19 cellular contexts compared by ENCODE assay signal in the genomic region with DNA sequence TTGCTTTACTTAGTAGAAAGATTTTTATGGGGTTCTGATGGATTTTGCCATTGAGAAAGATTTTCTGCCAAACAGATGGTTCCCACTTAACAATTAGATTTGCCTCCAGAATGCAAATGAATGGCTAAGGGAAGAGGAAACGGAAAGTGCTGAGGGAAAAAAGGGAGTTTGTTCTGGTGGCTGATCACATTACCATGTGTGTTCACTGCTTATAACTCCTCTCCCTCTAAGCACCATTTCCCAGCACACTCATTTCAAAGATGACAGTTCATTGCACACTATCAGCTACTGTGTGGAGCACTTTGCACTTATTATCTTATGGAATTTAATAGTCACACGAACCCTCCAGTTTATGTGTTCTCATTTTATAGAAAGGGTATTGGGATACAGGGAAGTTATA.
DNase-seq lines count a peak whose midpoint lies in the region; FAIRE-seq and TF ChIP-seq lines count a peak whose summit lies in the region.
"Had no signal": no experiment of that assay in that cellular context is flagged by ENCODE, and none has a peak within 500 bp of the region (broad histone marks: within the 10 kb centered on the region; RNA-seq: fewer than 3 reads in every experiment).

No MANE protein-coding gene starts in this region.

- WGBS in small intestine, 3 donors = 11 to 38% (median 15%) methylated on average over 2 of the region's 2 CpGs
- WGBS in trophoblast cell (ENCODE audit: extremely low coverage, insufficient coverage, insufficient read length) = no CpG with 5 or more reads among the region's 2 CpGs
- 25 to 40% (median 26%) methylated on average over 2 of the region's 2 CpGs for WGBS in ovary, 3 donors

- no peak overlapping the region for H4K91ac ChIP-seq in trophoblast cell (ENCODE audit: low read depth, low read length)

- H2BK120ac ChIP-seq in trophoblast cell (ENCODE audit: insufficient read depth, low read length, poor library complexity) = no peak overlapping the region

- intact Hi-C loops in ovary (cut with DNase I) = no loop called here

- peak; percentile 3 for DNase-seq in NCI-H82 (lab: John Stamatoyannopoulos, UW)
- DNase-seq in NCI-H82 treated with DMSO at 0.1 percent for 48 hours (lab: John Stamatoyannopoulos, UW; ENCODE audit: unreplicated experiment) = no peak
- peak; percentile 73 for DNase-seq in SK-N-MC (ENCODE audit: low read depth, low spot score)
- DNase-seq in fibroblast of the aortic adventitia (ENCODE audit: low read depth) = peak; percentile 19
- DNase-seq in small intestine = peak; percentile 63
- DNase-seq in trophoblast cell = no peak
- DNase-seq in ovary = no peak
- no peak for DNase-seq in HPDE6-E6E7 (ENCODE audit: extremely low spot score)
- DNase-seq: activated gamma-delta T cell treated with Interleukin-2 at 50 U/mL for 16 hours; amniotic stem cell; Caco-2; islet precursor cell; mesendoderm; naive thymus-derived CD8-positive, alpha-beta T cell; NCI-H1105 treated with DMSO at 0.1 percent for 48 hours; spleen; T-cell had no signal

- H4K8ac ChIP-seq in trophoblast cell (ENCODE audit: low read depth, low read length) = no peak overlapping the region

- no peak overlapping the region for H3K4me2 ChIP-seq in trophoblast cell (ENCODE audit: low read length)

- H2AFZ ChIP-seq in trophoblast cell (ENCODE audit: insufficient read depth, low read length, poor library complexity) = no peak overlapping the region

- no peak for TF ChIP-seq EP300 in ovary (IDR thresholded peaks at IDR 0.05)

- no peak overlapping the region for H2BK12ac ChIP-seq in trophoblast cell (ENCODE audit: low read length)

- H3K23ac ChIP-seq in trophoblast cell (ENCODE audit: low read length) = no peak overlapping the region

- no peak overlapping the region for H3K18ac ChIP-seq in trophoblast cell (ENCODE audit: low read length)

- FAIRE-seq in small intestine (lab: Jason Lieb, UNC) = no peak
- FAIRE-seq: A204.1 had no signal

- no peak overlapping the region for H2BK5ac ChIP-seq in trophoblast cell (ENCODE audit: low read depth, low read length, poor library complexity)

- TF ChIP-seq POLR2A in ovary (IDR thresholded peaks at IDR 0.05) = no peak

- H3K9ac ChIP-seq in SK-N-MC (ENCODE audit: insufficient read length) (no peak overlapping the region), trophoblast cell (ENCODE audit: low read length) (no peak overlapping the region)

- H3K4me1 ChIP-seq in small intestine (ENCODE audit: control insufficient read depth in 2 of 2, insufficient read depth in 1 of 2, low read depth in 1 of 2, low read length in 1 of 2) (no peaks in the 10 kb centered on the region), trophoblast cell (ENCODE audit: control insufficient read depth in 1 of 2, insufficient read depth in 2 of 2, low read length in 2 of 2) (no peaks in the 10 kb centered on the region), ovary (ENCODE audit: insufficient read depth) (no peaks in the 10 kb centered on the region)
- H3K4me1 ChIP-seq: Caco-2, prostate gland, spleen had no signal

- H3K27ac ChIP-seq in SK-N-MC (peak overlapping the region; percentile 89), small intestine (ENCODE audit: low read depth in 1 of 2, low read length in 1 of 2) (no peak overlapping the region), trophoblast cell (ENCODE audit: low read depth, low read length) (no peak overlapping the region), ovary (no peak overlapping the region)
- H3K27ac ChIP-seq: prostate gland, spleen had no signal

- no peaks in the 10 kb centered on the region for H3K79me2 ChIP-seq in trophoblast cell (ENCODE audit: control insufficient read depth, insufficient read depth, low read length, poor library complexity)

- H3K27me3 ChIP-seq in small intestine (ENCODE audit: control insufficient read depth in 2 of 2, insufficient read depth in 2 of 2, low read length in 2 of 2) (no peaks in the 10 kb centered on the region), trophoblast cell (ENCODE audit: insufficient read depth, low read length) (no peaks in the 10 kb centered on the region), ovary (no peaks in the 10 kb centered on the region)
- H3K27me3 ChIP-seq: spleen had no signal

- H4K12ac ChIP-seq in trophoblast cell (ENCODE audit: low read depth, low read length) = no peak overlapping the region

- H3K4ac ChIP-seq in trophoblast cell (ENCODE audit: low read depth, low read length) = no peak overlapping the region

- no peaks in the 10 kb centered on the region; the same call in 1 of the 2 replicates for H3K9me3 ChIP-seq in SK-N-MC (ENCODE audit: low read depth, low read length)
- no peaks in the 10 kb centered on the region for H3K9me3 ChIP-seq in small intestine (ENCODE audit: control insufficient read depth, low read depth)
- no peaks in the 10 kb centered on the region for H3K9me3 ChIP-seq in trophoblast cell (ENCODE audit: insufficient read depth, low read depth, low read length)
- no peaks in the 10 kb centered on the region for H3K9me3 ChIP-seq in ovary
- H3K9me3 ChIP-seq: Caco-2, prostate gland had no signal

- H3K36me3 ChIP-seq in SK-N-MC (ENCODE audit: insufficient read depth, low read length) = no peaks in the 10 kb centered on the region
- H3K36me3 ChIP-seq in small intestine (ENCODE audit: control insufficient read depth in 2 of 2, insufficient read depth in 2 of 2, low read length in 2 of 2) = no peaks in the 10 kb centered on the region
- no peaks in the 10 kb centered on the region for H3K36me3 ChIP-seq in trophoblast cell (ENCODE audit: control insufficient read depth in 1 of 2, insufficient read depth in 2 of 2, low read length in 2 of 2)
- H3K36me3 ChIP-seq in ovary = no peaks in the 10 kb centered on the region
- H3K36me3 ChIP-seq: prostate gland, spleen had no signal

- H3K14ac ChIP-seq in trophoblast cell (ENCODE audit: low read length) = no peak overlapping the region

- TF ChIP-seq CTCF in fibroblast of the aortic adventitia (IDR thresholded peaks at IDR 0.05; ENCODE audit: insufficient read depth, low read length) (no peak), ovary (IDR thresholded peaks at IDR 0.05) (no peak)

- no peak overlapping the region for H2AK5ac ChIP-seq in trophoblast cell (ENCODE audit: low read length)

- H3K4me3 ChIP-seq in SK-N-MC (peak overlapping the region; percentile 44), fibroblast of the aortic adventitia (ENCODE audit: low read depth, low read length) (no peak overlapping the region), small intestine (ENCODE audit: low read depth in 1 of 2, low read length in 2 of 2) (no peak overlapping the region), trophoblast cell (ENCODE audit: low read depth, low read length) (no peak overlapping the region), ovary (no peak overlapping the region)
- H3K4me3 ChIP-seq: prostate gland, spleen had no signal

- no peaks in the 10 kb centered on the region for H3K79me1 ChIP-seq in trophoblast cell (ENCODE audit: low read length)

Comparison
In these comparisons a context has a peak if more than half of its experiments do, and no peak if none do; other contexts are left out.
1. DNase-seq: peak in NCI-H82 (single experiment), SK-N-MC (single experiment), fibroblast of the aortic adventitia (single experiment) and small intestine (single experiment); none in NCI-H82 treated with DMSO at 0.1 percent for 48 hours (single experiment), trophoblast cell (0 of 2), ovary (0 of 5) and HPDE6-E6E7 (single experiment).